ENCODE assay signal across 8 cellular contexts in the genomic region with DNA sequence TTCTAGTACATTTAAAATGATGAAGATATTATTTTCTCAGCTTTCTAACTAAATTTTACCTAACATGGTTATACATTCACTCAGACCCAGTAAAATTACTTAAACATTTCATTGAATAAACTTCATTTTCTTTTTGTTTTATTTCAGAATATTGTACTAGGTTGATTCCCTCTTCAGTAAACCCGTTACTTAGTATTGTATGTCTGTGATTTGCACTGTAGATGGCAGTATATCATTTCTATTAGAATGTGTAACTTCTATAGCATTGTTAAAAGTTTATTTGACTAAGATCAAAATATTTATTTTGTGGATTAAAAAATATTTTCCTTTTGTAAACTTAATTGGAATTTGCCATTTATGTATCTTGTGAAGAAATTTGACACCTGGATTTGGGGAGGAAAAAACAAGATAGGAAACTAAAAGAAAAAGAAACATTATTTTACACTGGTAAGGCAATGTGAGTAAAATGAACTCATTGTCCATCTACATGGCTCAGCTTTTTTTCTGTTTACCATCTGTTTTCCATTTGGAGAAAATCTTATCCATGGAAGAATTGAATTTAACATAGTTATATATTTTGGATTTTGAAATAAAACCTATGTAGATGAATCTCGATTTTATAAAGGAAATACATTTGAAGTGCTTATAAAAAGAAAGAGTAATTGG.
A peak's percentile ranks its signal among the peaks of the same experiment; 100 is the strongest.
DNase-seq lines count a peak whose midpoint lies in the region; FAIRE-seq and TF ChIP-seq lines count a peak whose summit lies in the region.
"Not testable (repeated sequence)": the region's sequence is repeated elsewhere in the genome, so short reads cannot be mapped to it uniquely, and the experiment has no call there.

No MANE protein-coding gene starts in this region.

- POLR2A ChIA-PET in AG04449 (lab: Yijun Ruan, JAX) = not testable (repeated sequence)

- H3K9me3 Mint-ChIP-seq in nephron = not testable (repeated sequence)

- CTCF ChIA-PET in AG04449 (lab: Yijun Ruan, JAX) = not testable (repeated sequence)

- FAIRE-seq in frontal cortex (lab: Jason Lieb, UNC) = peak; percentile 99

- not testable (repeated sequence) for DNase-seq in AG04449 (ENCODE audit: low read depth, low spot score); GM10266 (ENCODE audit: extremely low spot score)
- DNase-seq in H7 (peak; percentile 4), LHCN-M2 (ENCODE audit: low read depth) (peak; percentile 24), NOMO-1 treated with DMSO at 0.1 percent for 48 hours (lab: John Stamatoyannopoulos, UW; ENCODE audit: unreplicated experiment) (peak; percentile 29), astrocyte of the spinal cord (ENCODE audit: low read depth, low spot score) (peak; percentile 43), frontal cortex (ENCODE audit: low spot score in 2 of 2) (peak; percentile 0 to 10)

- H3K36me3 ChIP-seq in H7 (replicated peaks; ENCODE audit: control insufficient read depth, insufficient read depth, low read length) = not testable (repeated sequence)

- not testable (repeated sequence) for H3K4me1 Mint-ChIP-seq in nephron

- not testable (repeated sequence) for H3K4me3 ChIP-seq in AG04449 (ENCODE audit: low read depth, low read length); H7 (ENCODE audit: insufficient read depth, low read depth, low read length); astrocyte of the spinal cord (ENCODE audit: low read depth, low read length)

- H3K36me3 Mint-ChIP-seq in nephron (ENCODE audit: low read depth) = not testable (repeated sequence)

- H3K27me3 ChIP-seq in H7 (ENCODE audit: control insufficient read depth, insufficient read depth, low read length) = not testable (repeated sequence)

- TF ChIP-seq CTCF in AG04449 (IDR thresholded peaks at IDR 0.05; ENCODE audit: insufficient read depth, low read length, missing control alignments) (peak; percentile 15), GM10266 (IDR thresholded peaks at IDR 0.05; ENCODE audit: control insufficient read depth, insufficient read depth, low read depth, missing control alignments) (peak; percentile 34), astrocyte of the spinal cord (IDR thresholded peaks at IDR 0.05; ENCODE audit: low read depth, low read length) (peak; percentile 29), nephron (IDR thresholded peaks at IDR 0.05; ENCODE audit: unreplicated experiment in 3 of 3) (peak; percentile 27 to 52 (median 30))

- in situ Hi-C loops in astrocyte of the spinal cord (cut with HindIII; ENCODE audit: low sequenced_read_pairs) = not testable (repeated sequence)

- H3K4me3 Mint-ChIP-seq in nephron = not testable (repeated sequence)

- H3K27me3 Mint-ChIP-seq in nephron (ENCODE audit: low read depth) = not testable (repeated sequence)

- H3K27ac Mint-ChIP-seq in nephron = not testable (repeated sequence)
